In genomic region chr1:10522324-10522860, GRCh38 we compare ENCODE assay signal across 25 cellular contexts. TPM values are rescaled to one million over a fixed set of nuclear protein-coding genes. Genes with fewer than 3 reads are reported as not detected.
DNase-seq lines count a peak whose midpoint lies in the region; ATAC-seq, FAIRE-seq and TF ChIP-seq lines count a peak whose summit lies in the region.
"Had no signal": no experiment of that assay in that cellular context is flagged by ENCODE, and none has a peak within 500 bp of the region (broad histone marks: within the 10 kb centered on the region; RNA-seq: fewer than 3 reads in every experiment).

No MANE protein-coding gene starts in this region.

- 0 out of 2 replicates have a peak, but pooled peaks cover 3% of the 10 kb centered on the region for H3K4me1 ChIP-seq in IMR-90 (ENCODE audit: control insufficient read depth, insufficient read depth, low read length)

- H3K4me3 Mint-ChIP-seq in natural killer cell treated with Interleukin-12 subunit alpha and Interleukin-12 subunit beta and Interleukin-15 and Interleukin-18, amount 100 ng/mL, for 72 hours = peak overlapping the region; percentile 50
- H3K4me3 Mint-ChIP-seq: activated B cell treated with CpG ODN at 0.5 μM for 24 hours; activated T-helper 1 cell treated with anti-CD3 and anti-CD28 coated beads, Interleukin-12 subunit alpha, Interleukin-12 subunit beta, Interleukin-2, Interleukin-4 antibody, amounts not matched to agents 30 ng/mL and 10 ng/mL and 1 ng/mL, durations not matched to agents 14 hours and 24 hours and 36 hours; GM23338 had no signal

- no peak overlapping the region for H3K27ac ChIP-seq in IMR-90 (ENCODE audit: insufficient read depth, low read length)
- H3K27ac ChIP-seq in brain microvascular endothelial cell = no peak overlapping the region
- H3K27ac ChIP-seq: BLaER1, heart left ventricle, neutrophil had no signal

- no peak overlapping the region for H2BK120ac ChIP-seq in IMR-90 (ENCODE audit: low read depth, low read length)

- peak; percentile 36 for FAIRE-seq in bronchial epithelial cell (lab: Jason Lieb, UNC)
- FAIRE-seq: A204.1, colon, GM12878, GM19239, urothelium cell line had no signal

- ATAC-seq in IMR-90 (ENCODE audit: low read depth) = no peak
- ATAC-seq in natural killer cell treated with Interleukin-12 subunit alpha and Interleukin-12 subunit beta and Interleukin-15 and Interleukin-18, amount 100 ng/mL, for 72 hours = no peak
- ATAC-seq: activated naive CD4-positive, alpha-beta T cell treated with anti-CD3 and anti-CD28 coated beads, Interleukin-2, amount 50 U/mL, for 72 hours; GM12878; GM23338; heart left ventricle had no signal

- no peak overlapping the region for H2AK5ac ChIP-seq in IMR-90 (ENCODE audit: low read depth, low read length)

- no peak overlapping the region for H3K4ac ChIP-seq in IMR-90 (ENCODE audit: low read depth, low read length)

- H3K79me1 ChIP-seq in IMR-90 (ENCODE audit: low read depth in 1 of 2, low read length in 2 of 2) = peaks cover 27 to 39% of the 10 kb centered on the region in 2 experiments

- H3K36me3 ChIP-seq in IMR-90 (ENCODE audit: control insufficient read depth, insufficient read depth, low read length) (no peaks in the 10 kb centered on the region), bronchial epithelial cell (ENCODE audit: control insufficient read depth, insufficient read depth, low read length) (no peaks in the 10 kb centered on the region), brain microvascular endothelial cell (replicated peaks) (no peaks in the 10 kb centered on the region)
- H3K36me3 ChIP-seq: heart left ventricle, neutrophil had no signal

- dilution Hi-C loops in IMR-90 (cut with HindIII; ENCODE audit: low sequenced_read_pairs, unreplicated experiment) = no loop called here

- TF ChIP-seq RAD21 in IMR-90 (IDR thresholded peaks at IDR 0.05; ENCODE audit: low read length) = no peak

- H3K4me1 Mint-ChIP-seq in natural killer cell treated with Interleukin-12 subunit alpha and Interleukin-12 subunit beta and Interleukin-15 and Interleukin-18, amount 100 ng/mL, for 72 hours (ENCODE audit: low read depth in 2 of 2) = peaks cover 38 to 49% of the 10 kb centered on the region in 2 donors
- H3K4me1 Mint-ChIP-seq: activated B cell treated with CpG ODN at 0.5 μM for 24 hours had no signal

- H2BK20ac ChIP-seq in IMR-90 (ENCODE audit: low read depth, low read length) = no peak overlapping the region

- no peak overlapping the region for H2AFZ ChIP-seq in IMR-90 (replicated peaks; ENCODE audit: low read length, poor library complexity)
- H2AFZ ChIP-seq: GM23338 had no signal

- H4K8ac ChIP-seq in IMR-90 (ENCODE audit: low read depth in 2 of 2, low read length in 2 of 2) = no peak overlapping the region

- no peak for TF ChIP-seq POLR2A in IMR-90 (IDR thresholded peaks at IDR 0.05; ENCODE audit: low read depth, low read length)

- no peak overlapping the region for H2AK9ac ChIP-seq in IMR-90 (replicated peaks; ENCODE audit: low read depth, low read length, poor library complexity)

- H4K5ac ChIP-seq in IMR-90 (ENCODE audit: low read depth, low read length) = no peak overlapping the region

- in situ Hi-C loops in IMR-90 (cut with MboI; ENCODE audit: low sequenced_read_pairs) = loop anchor here (10.0 kb wide), 1 partner anchor 172 kb away; no protein-coding TSS in a partner anchor
- in situ Hi-C loops in GM13976 (cut with MboI; ENCODE audit: low sequenced_read_pairs, unreplicated experiment) = loop anchor here (25.0 kb wide), 2 partner anchors 340 to 415 kb away; no protein-coding TSS in a partner anchor
- in situ Hi-C loops in brain microvascular endothelial cell (cut with HindIII; ENCODE audit: low pct_ligation_motif_present, low sequenced_read_pairs) = no loop called here

- no peak overlapping the region for H3K4me3 ChIP-seq in IMR-90 (ENCODE audit: insufficient read depth, low read depth, low read length)
- H3K4me3 ChIP-seq in bronchial epithelial cell (ENCODE audit: low read depth, low read length) = no peak overlapping the region
- no peak overlapping the region for H3K4me3 ChIP-seq in brain microvascular endothelial cell (ENCODE audit: low read depth, low read length)
- H3K4me3 ChIP-seq: BLaER1, GM12878, GM23338, heart left ventricle had no signal

- no peaks in the 10 kb centered on the region; the same call in 1 of the 2 replicates for H3K9me1 ChIP-seq in IMR-90 (ENCODE audit: insufficient read depth, low read length)

- no peak overlapping the region for H2BK15ac ChIP-seq in IMR-90 (ENCODE audit: low read depth, low read length)

- no peak overlapping the region for H3K18ac ChIP-seq in IMR-90 (ENCODE audit: low read depth, low read length)

- intact Hi-C loops in IMR-90 (cut with micrococcal nuclease) = no loop called here

- BruUV-seq in IMR-90 (replicated peaks; lab: Mats Ljungman, UMichigan) = no TSS peak

- POLR2A ChIA-PET in IMR-90 (lab: Charles Lee; ENCODE audit: unreplicated experiment) = no interaction called here

- H3K9ac ChIP-seq in IMR-90 (ENCODE audit: low read depth, low read length) = no peak overlapping the region
- H3K9ac ChIP-seq: BLaER1, SK-N-SH had no signal

- H3K27me3 Mint-ChIP-seq in natural killer cell treated with Interleukin-12 subunit alpha and Interleukin-12 subunit beta and Interleukin-15 and Interleukin-18, amount 100 ng/mL, for 72 hours = no peaks in the 10 kb centered on the region
- H3K27me3 Mint-ChIP-seq: activated B cell treated with CpG ODN at 0.5 μM for 24 hours had no signal

- no peak overlapping the region for H3K4me2 ChIP-seq in IMR-90 (ENCODE audit: low read depth, low read length)
- H3K4me2 ChIP-seq: BLaER1, GM23338, SK-N-SH had no signal

- H3K14ac ChIP-seq in IMR-90 (replicated peaks; ENCODE audit: low read depth, low read length) = no peak overlapping the region

- no peak overlapping the region for H3K56ac ChIP-seq in IMR-90 (ENCODE audit: extremely low read depth, insufficient read depth, low read length)

- H3K27ac Mint-ChIP-seq in natural killer cell treated with Interleukin-12 subunit alpha and Interleukin-12 subunit beta and Interleukin-15 and Interleukin-18, amount 100 ng/mL, for 72 hours = peak overlapping the region; percentile 4 to 40
- H3K27ac Mint-ChIP-seq: activated B cell treated with CpG ODN at 0.5 μM for 24 hours; activated T-helper 1 cell treated with anti-CD3 and anti-CD28 coated beads, Interleukin-12 subunit alpha, Interleukin-12 subunit beta, Interleukin-2, Interleukin-4 antibody, amounts not matched to agents 30 ng/mL and 10 ng/mL and 1 ng/mL, durations not matched to agents 14 hours and 24 hours and 36 hours; GM23338 had no signal

- 40% methylated on average over 1 of the region's 3 CpGs; no CpG with 5 or more reads in 1 of the 2 experiments for WGBS in IMR-90 (ENCODE audit: extremely low coverage in 2 of 2, insufficient read length in 1 of 2), 2 experiments

- TF ChIP-seq CTCF in IMR-90 (conservative IDR thresholded peaks at IDR 0.05; ENCODE audit: low read depth, low read length) (no peak), bronchial epithelial cell (IDR thresholded peaks at IDR 0.05; ENCODE audit: insufficient read depth, low read length, severe bottlenecking) (no peak), GM13976 (IDR thresholded peaks at IDR 0.05; ENCODE audit: borderline replicate concordance, control extremely low read depth, extremely low read depth, insufficient read depth, missing control alignments) (no peak), brain microvascular endothelial cell (IDR thresholded peaks at IDR 0.05; ENCODE audit: low read depth, low read length, missing control alignments) (no peak)

- no peak overlapping the region for H4K91ac ChIP-seq in IMR-90 (ENCODE audit: insufficient read depth, low read depth, low read length)

- CTCF ChIA-PET in IMR-90 (lab: Yijun Ruan, JAX) = interaction anchor here (0.8 kb wide), 1 partner anchor 345 kb away, joined by 3 read pairs; no protein-coding TSS in a partner anchor

- H4K20me1 ChIP-seq in IMR-90 (ENCODE audit: insufficient read depth, low read length) = peaks cover 5% of the 10 kb centered on the region; the same call in 1 of the 2 replicates

- H3K23ac ChIP-seq in IMR-90 (ENCODE audit: low read depth, low read length) = peak overlapping the region; percentile 29; the same call in 1 of the 2 replicates

- H3K9me3 Mint-ChIP-seq in natural killer cell treated with Interleukin-12 subunit alpha and Interleukin-12 subunit beta and Interleukin-15 and Interleukin-18, amount 100 ng/mL, for 72 hours = no peaks in the 10 kb centered on the region
- H3K9me3 Mint-ChIP-seq: activated B cell treated with CpG ODN at 0.5 μM for 24 hours; activated naive CD4-positive, alpha-beta T cell treated with anti-CD3 and anti-CD28 coated beads, Interleukin-2, amount 50 U/mL, for 72 hours; activated T-helper 1 cell treated with anti-CD3 and anti-CD28 coated beads, Interleukin-12 subunit alpha, Interleukin-12 subunit beta, Interleukin-2, Interleukin-4 antibody, amounts not matched to agents 30 ng/mL and 10 ng/mL and 1 ng/mL, durations not matched to agents 14 hours and 24 hours and 36 hours; GM23338 had no signal

- DNase-seq in NCI-H510A treated with DMSO at 0.1 percent for 48 hours (lab: John Stamatoyannopoulos, UW) = peak; percentile 88
- DNase-seq in NCI-H510A (lab: John Stamatoyannopoulos, UW) = no peak
- no peak for DNase-seq in IMR-90
- no peak for DNase-seq in bronchial epithelial cell (ENCODE audit: low read depth)
- no peak for DNase-seq in natural killer cell treated with Interleukin-12 subunit alpha and Interleukin-12 subunit beta and Interleukin-15 and Interleukin-18, amount 100 ng/mL, for 72 hours (ENCODE audit: low spot score)
- DNase-seq in germinal center (ENCODE audit: low spot score) = no peak
- DNase-seq in GM13976 (ENCODE audit: low spot score) = no peak
- no peak for DNase-seq in brain microvascular endothelial cell
- DNase-seq: activated B cell treated with CpG ODN at 0.5 μM for 24 hours; activated CD8-positive, alpha-beta memory T cell treated with anti-CD3 and anti-CD28 coated beads for 24 hours; GF-D8; heart left ventricle; NCI-H226; SK-N-SH; stimulated activated CD4-positive, alpha-beta T cell treated with anti-CD3 and anti-CD28 coated beads, Interleukin-4, amount 100 ng/mL, for 4 hours had no signal

- no peaks in the 10 kb centered on the region for H3K36me3 Mint-ChIP-seq in natural killer cell treated with Interleukin-12 subunit alpha and Interleukin-12 subunit beta and Interleukin-15 and Interleukin-18, amount 100 ng/mL, for 72 hours
- H3K36me3 Mint-ChIP-seq: activated naive CD4-positive, alpha-beta T cell treated with anti-CD3 and anti-CD28 coated beads, Interleukin-2, amount 50 U/mL, for 72 hours had no signal

- H3K27me3 ChIP-seq in IMR-90 (ENCODE audit: control insufficient read depth, insufficient read depth, low read length) (no peaks in the 10 kb centered on the region), bronchial epithelial cell (ENCODE audit: control insufficient read depth, insufficient read depth, low read length) (no peaks in the 10 kb centered on the region), brain microvascular endothelial cell (replicated peaks) (no peaks in the 10 kb centered on the region)
- H3K27me3 ChIP-seq: BLaER1, heart left ventricle, neutrophil had no signal

- H2BK5ac ChIP-seq in IMR-90 (ENCODE audit: low read depth, low read length, poor library complexity, severe bottlenecking) = no peak overlapping the region

- H3K9me3 ChIP-seq in IMR-90 (ENCODE audit: control insufficient read depth, insufficient read depth, low read length) = no peaks in the 10 kb centered on the region
- H3K9me3 ChIP-seq: BLaER1, heart left ventricle, neutrophil, SK-N-SH had no signal

RNA-seq across cellular contexts. Expression of gene PEX14, which starts 47.6 kb away (rescaled TPM):
- total RNA-seq in IMR-90 (2012; rRNA removed) (8.9 and 9.5 TPM in 2 replicates), bronchial epithelial cell (8.7 and 14.2 TPM in 2 replicates)
- 22.0 and 22.5 TPM in 2 replicates for polyA plus RNA-seq in IMR-90 (2012; rRNA removed)
- polyA plus RNA-seq in IMR-90 (2012; cell fraction: cytosol; rRNA removed) = 16.8 and 24.0 TPM in 2 replicates
- 21.7 and 28.9 TPM in 2 replicates for polyA plus RNA-seq in IMR-90 (2012; cell fraction: nucleus; rRNA removed; ENCODE audit: low replicate concordance)
- 10 to 100 TPM; 20.7 to 23.7 TPM for total RNA-seq in natural killer cell treated with Interleukin-12 subunit alpha and Interleukin-12 subunit beta and Interleukin-15 and Interleukin-18, amount 100 ng/mL, for 72 hours

RNA-seq across cellular contexts. Expression of gene DFFA, which starts 50.1 kb away (rescaled TPM):
- total RNA-seq in IMR-90 (2012; rRNA removed) = 56.1 and 62.6 TPM in 2 replicates
- 25.3 and 28.1 TPM in 2 replicates for polyA plus RNA-seq in IMR-90 (2012; rRNA removed)
- 15.5 and 19.7 TPM in 2 replicates for polyA plus RNA-seq in IMR-90 (2012; cell fraction: cytosol; rRNA removed)
- 8.5 and 12.8 TPM in 2 replicates for polyA plus RNA-seq in IMR-90 (2012; cell fraction: nucleus; rRNA removed; ENCODE audit: low replicate concordance)
- total RNA-seq in bronchial epithelial cell = 46.7 and 55.5 TPM in 2 replicates
- total RNA-seq in natural killer cell treated with Interleukin-12 subunit alpha and Interleukin-12 subunit beta and Interleukin-15 and Interleukin-18, amount 100 ng/mL, for 72 hours = 10 to 100 TPM; 40.0 to 59.4 TPM
